In the genomic region with DNA sequence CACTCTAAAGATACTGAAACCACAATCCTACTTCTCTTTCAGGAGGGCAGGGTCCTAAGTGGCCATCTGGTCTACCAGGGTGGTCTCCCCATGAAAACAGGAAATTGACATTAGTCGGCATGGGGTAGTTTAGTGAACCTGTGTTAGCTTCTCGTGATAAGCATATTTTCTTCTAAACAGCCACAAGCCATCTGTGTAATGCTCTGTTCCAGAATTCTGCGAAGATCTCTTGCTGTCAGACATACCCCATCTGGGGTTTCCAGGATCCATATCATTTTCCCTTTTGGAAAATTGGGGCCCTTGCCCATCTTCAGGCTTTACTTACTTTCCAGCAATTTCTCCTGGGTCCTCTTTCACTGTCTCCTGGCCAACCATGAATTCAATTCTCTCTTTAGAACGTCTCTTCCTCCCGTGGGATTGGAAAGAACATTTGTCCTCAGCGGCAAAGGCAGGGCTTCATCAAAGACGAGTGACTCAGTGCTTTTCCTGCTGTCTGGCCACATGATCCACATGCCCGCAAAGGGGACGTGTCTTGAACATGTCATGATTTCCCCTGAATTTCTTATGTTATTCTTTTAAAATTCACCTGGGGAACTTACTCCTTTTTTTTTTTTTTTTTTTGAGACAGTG, we compare ENCODE assay signal across 8 cellular contexts. TPM values are rescaled to one million over a fixed set of nuclear protein-coding genes. Genes with fewer than 3 reads are reported as not detected.
DNase-seq lines count a peak whose midpoint lies in the region; ATAC-seq, FAIRE-seq and TF ChIP-seq lines count a peak whose summit lies in the region.

No MANE protein-coding gene starts in this region.

- H3K27me3 Mint-ChIP-seq in activated naive CD8-positive, alpha-beta T cell treated with anti-CD3 and anti-CD28 coated beads, Interleukin-2, amount 50 U/mL, for 24 hours: peaks cover 11% of the 10 kb centered on the region

- no peaks in the 10 kb centered on the region for H3K79me2 ChIP-seq in keratinocyte (ENCODE audit: control insufficient read depth, insufficient read depth, low read length)

- peak; percentile 86 for ATAC-seq in activated naive CD8-positive, alpha-beta T cell treated with anti-CD3 and anti-CD28 coated beads, Interleukin-2, amount 50 U/mL, for 24 hours
- ATAC-seq in upper lobe of right lung (peak; percentile 64), GM19455 (IDR thresholded peaks at IDR 0.05; ENCODE audit: unreplicated experiment) (no peak)

- no peaks in the 10 kb centered on the region for H4K20me1 ChIP-seq in keratinocyte (ENCODE audit: control insufficient read depth, extremely low read depth, insufficient read depth, low read length)

- peaks cover 6% of the 10 kb centered on the region for H3K9me3 Mint-ChIP-seq in activated naive CD8-positive, alpha-beta T cell treated with anti-CD3 and anti-CD28 coated beads, Interleukin-2, amount 50 U/mL, for 24 hours

- H3K4me2 ChIP-seq in keratinocyte (ENCODE audit: control insufficient read depth, extremely low read depth, insufficient read depth, low read depth, low read length): peak overlapping the region; percentile 53

- peaks cover 27% of the 10 kb centered on the region for H3K4me1 ChIP-seq in keratinocyte (ENCODE audit: control insufficient read depth, extremely low read depth, insufficient read depth, low read length)
- H3K4me1 ChIP-seq in upper lobe of right lung: peaks cover 13% of the 10 kb centered on the region

- H3K9me3 ChIP-seq in keratinocyte (ENCODE audit: control insufficient read depth, low read depth, low read length) (no peaks in the 10 kb centered on the region), upper lobe of right lung (no peaks in the 10 kb centered on the region)

- H2AFZ ChIP-seq in keratinocyte (ENCODE audit: control insufficient read depth, low read length): no peak overlapping the region

- H3K4me3 Mint-ChIP-seq in activated naive CD8-positive, alpha-beta T cell treated with anti-CD3 and anti-CD28 coated beads, Interleukin-2, amount 50 U/mL, for 24 hours: no peak overlapping the region

- no peaks in the 10 kb centered on the region for H3K9me1 ChIP-seq in keratinocyte (ENCODE audit: control insufficient read depth, extremely low read depth, insufficient read depth, low read length)

- peaks cover 29% of the 10 kb centered on the region for H3K4me1 Mint-ChIP-seq in activated naive CD8-positive, alpha-beta T cell treated with anti-CD3 and anti-CD28 coated beads, Interleukin-2, amount 50 U/mL, for 24 hours

- intact Hi-C loops in upper lobe of right lung (cut with DNase I): no loop called here

- H3K36me3 Mint-ChIP-seq in activated naive CD8-positive, alpha-beta T cell treated with anti-CD3 and anti-CD28 coated beads, Interleukin-2, amount 50 U/mL, for 24 hours (ENCODE audit: low read depth): no peaks in the 10 kb centered on the region

- H3K36me3 ChIP-seq in keratinocyte (ENCODE audit: control insufficient read depth in 2 of 2, extremely low read depth in 1 of 2, insufficient read depth in 2 of 2, low read length in 2 of 2) (no peaks in the 10 kb centered on the region), upper lobe of right lung (no peaks in the 10 kb centered on the region)

- no peak for TF ChIP-seq CTCF in keratinocyte (optimal IDR thresholded peaks at IDR 0.05 in 1 of 3, IDR thresholded peaks at IDR 0.05 in 1 of 3, conservative IDR thresholded peaks at IDR 0.05 in 1 of 3; ENCODE audit: extremely low read depth in 1 of 3, insufficient read depth in 2 of 3, low read length in 3 of 3)
- TF ChIP-seq CTCF in upper lobe of right lung (IDR thresholded peaks at IDR 0.05): no peak

- dilution Hi-C loops in keratinocyte (cut with MboI; ENCODE audit: extremely low pct_ligation_motif_present, low sequenced_read_pairs): no loop called here

- H3K27me3 ChIP-seq in keratinocyte (ENCODE audit: control insufficient read depth, extremely low read depth, insufficient read depth, low read length): no peaks in the 10 kb centered on the region
- H3K27me3 ChIP-seq in upper lobe of right lung: no peaks in the 10 kb centered on the region

- H3K27ac ChIP-seq in keratinocyte (ENCODE audit: control insufficient read depth, insufficient read depth, low read length) (peak overlapping the region; percentile 13), upper lobe of right lung (peak overlapping the region; percentile 17)

- H3K9ac ChIP-seq in keratinocyte (ENCODE audit: control insufficient read depth, extremely low read depth, insufficient read depth, low read length): peak overlapping the region; percentile 18

- H3K27ac Mint-ChIP-seq in activated naive CD8-positive, alpha-beta T cell treated with anti-CD3 and anti-CD28 coated beads, Interleukin-2, amount 50 U/mL, for 24 hours: no peak overlapping the region

- FAIRE-seq in keratinocyte (lab: Jason Lieb, UNC): peak; percentile 82

- H3K4me3 ChIP-seq in keratinocyte (ENCODE audit: control insufficient read depth in 2 of 3, extremely low read depth in 1 of 3, insufficient read depth in 2 of 3, low read depth in 1 of 3, low read length in 3 of 3): no peak overlapping the region
- no peak overlapping the region for H3K4me3 ChIP-seq in upper lobe of right lung

- peak; percentile 28 for DNase-seq in activated naive CD4-positive, alpha-beta T cell treated with Interleukin-2 at 50 U/mL for 16 hours
- no peak for DNase-seq in activated naive CD4-positive, alpha-beta T cell (lab: John Stamatoyannopoulos, UW)
- DNase-seq in activated naive CD8-positive, alpha-beta T cell treated with anti-CD3 and anti-CD28 coated beads, Interleukin-2, amount 50 U/mL, for 24 hours: peak; percentile 48
- DNase-seq in keratinocyte (ENCODE audit: low read depth, low spot score): no peak
- no peak for DNase-seq in upper lobe of right lung
- DNase-seq in NCI-H187 treated with DMSO at 0.1 percent for 48 hours (lab: John Stamatoyannopoulos, UW): no peak
- DNase-seq in DMS79 treated with DMSO at 0.1 percent for 48 hours (lab: John Stamatoyannopoulos, UW): no peak

RNA-seq across cellular contexts. Expression of a gene that starts 21.4 kb away (rescaled TPM):
- 4.7 to 10.3 TPM (median 5.0 TPM) in 3 replicates for polyA plus RNA-seq in keratinocyte
- 31.0 TPM for polyA plus RNA-seq in keratinocyte (2011; ENCODE audit: low read depth)
- polyA plus RNA-seq in keratinocyte (2011; cell fraction: cytosol; rRNA removed): 6.5 and 20.0 TPM in 2 replicates
- 43.3 and 69.5 TPM in 2 replicates for polyA plus RNA-seq in keratinocyte (2011; cell fraction: nucleus; rRNA removed)
- 35.3 and 75.7 TPM in 2 replicates for polyA plus RNA-seq in keratinocyte (2012; ENCODE audit: low replicate concordance)
- 19.3 to 59.5 TPM (median 23.6 TPM) in 3 replicates for polyA minus RNA-seq in keratinocyte
- 40.7 TPM for polyA minus RNA-seq in keratinocyte (2011; cell fraction: cytosol; rRNA and poly(A)+ RNA removed)
- polyA minus RNA-seq in keratinocyte (2011; cell fraction: nucleus; rRNA and poly(A)+ RNA removed): 50.3 and 64.5 TPM in 2 replicates
- total RNA-seq in upper lobe of right lung: 336 TPM

Comparison
In these comparisons a context has a peak if more than half of its experiments do, and no peak if none do; other contexts are left out.
1. DNase-seq: peak in activated naive CD4-positive, alpha-beta T cell treated with Interleukin-2 at 50 U/mL for 16 hours (single experiment) and activated naive CD8-positive, alpha-beta T cell treated with anti-CD3 and anti-CD28 coated beads, Interleukin-2, amount 50 U/mL, for 24 hours (single experiment); none in activated naive CD4-positive, alpha-beta T cell (0 of 4), keratinocyte (single experiment), upper lobe of right lung (single experiment), NCI-H187 treated with DMSO at 0.1 percent for 48 hours (single experiment) and DMS79 treated with DMSO at 0.1 percent for 48 hours (single experiment).